In genomic region chr3:196653127-196653795, GRCh38 we compare ENCODE assay signal across 1 cellular context.
TF ChIP-seq lines count a peak whose summit lies in the region.

No MANE protein-coding gene starts in this region.

TF ChIP-seq in H1, 55 proteins besides CTCF, POLR2A, EP300 and RAD21:
- no peak for TF ChIP-seq PHF8 (conservative IDR thresholded peaks at IDR 0.05; ENCODE audit: low read depth, low read length)
- no peak for TF ChIP-seq USF2 (IDR thresholded peaks at IDR 0.05; ENCODE audit: low read length)
- TF ChIP-seq SP1 (IDR thresholded peaks at IDR 0.05; ENCODE audit: low read depth, low read length): no peak
- TF ChIP-seq RFX5 (IDR thresholded peaks at IDR 0.05; ENCODE audit: borderline replicate concordance, low read depth, low read length): no peak
- TF ChIP-seq, protein P1, sequence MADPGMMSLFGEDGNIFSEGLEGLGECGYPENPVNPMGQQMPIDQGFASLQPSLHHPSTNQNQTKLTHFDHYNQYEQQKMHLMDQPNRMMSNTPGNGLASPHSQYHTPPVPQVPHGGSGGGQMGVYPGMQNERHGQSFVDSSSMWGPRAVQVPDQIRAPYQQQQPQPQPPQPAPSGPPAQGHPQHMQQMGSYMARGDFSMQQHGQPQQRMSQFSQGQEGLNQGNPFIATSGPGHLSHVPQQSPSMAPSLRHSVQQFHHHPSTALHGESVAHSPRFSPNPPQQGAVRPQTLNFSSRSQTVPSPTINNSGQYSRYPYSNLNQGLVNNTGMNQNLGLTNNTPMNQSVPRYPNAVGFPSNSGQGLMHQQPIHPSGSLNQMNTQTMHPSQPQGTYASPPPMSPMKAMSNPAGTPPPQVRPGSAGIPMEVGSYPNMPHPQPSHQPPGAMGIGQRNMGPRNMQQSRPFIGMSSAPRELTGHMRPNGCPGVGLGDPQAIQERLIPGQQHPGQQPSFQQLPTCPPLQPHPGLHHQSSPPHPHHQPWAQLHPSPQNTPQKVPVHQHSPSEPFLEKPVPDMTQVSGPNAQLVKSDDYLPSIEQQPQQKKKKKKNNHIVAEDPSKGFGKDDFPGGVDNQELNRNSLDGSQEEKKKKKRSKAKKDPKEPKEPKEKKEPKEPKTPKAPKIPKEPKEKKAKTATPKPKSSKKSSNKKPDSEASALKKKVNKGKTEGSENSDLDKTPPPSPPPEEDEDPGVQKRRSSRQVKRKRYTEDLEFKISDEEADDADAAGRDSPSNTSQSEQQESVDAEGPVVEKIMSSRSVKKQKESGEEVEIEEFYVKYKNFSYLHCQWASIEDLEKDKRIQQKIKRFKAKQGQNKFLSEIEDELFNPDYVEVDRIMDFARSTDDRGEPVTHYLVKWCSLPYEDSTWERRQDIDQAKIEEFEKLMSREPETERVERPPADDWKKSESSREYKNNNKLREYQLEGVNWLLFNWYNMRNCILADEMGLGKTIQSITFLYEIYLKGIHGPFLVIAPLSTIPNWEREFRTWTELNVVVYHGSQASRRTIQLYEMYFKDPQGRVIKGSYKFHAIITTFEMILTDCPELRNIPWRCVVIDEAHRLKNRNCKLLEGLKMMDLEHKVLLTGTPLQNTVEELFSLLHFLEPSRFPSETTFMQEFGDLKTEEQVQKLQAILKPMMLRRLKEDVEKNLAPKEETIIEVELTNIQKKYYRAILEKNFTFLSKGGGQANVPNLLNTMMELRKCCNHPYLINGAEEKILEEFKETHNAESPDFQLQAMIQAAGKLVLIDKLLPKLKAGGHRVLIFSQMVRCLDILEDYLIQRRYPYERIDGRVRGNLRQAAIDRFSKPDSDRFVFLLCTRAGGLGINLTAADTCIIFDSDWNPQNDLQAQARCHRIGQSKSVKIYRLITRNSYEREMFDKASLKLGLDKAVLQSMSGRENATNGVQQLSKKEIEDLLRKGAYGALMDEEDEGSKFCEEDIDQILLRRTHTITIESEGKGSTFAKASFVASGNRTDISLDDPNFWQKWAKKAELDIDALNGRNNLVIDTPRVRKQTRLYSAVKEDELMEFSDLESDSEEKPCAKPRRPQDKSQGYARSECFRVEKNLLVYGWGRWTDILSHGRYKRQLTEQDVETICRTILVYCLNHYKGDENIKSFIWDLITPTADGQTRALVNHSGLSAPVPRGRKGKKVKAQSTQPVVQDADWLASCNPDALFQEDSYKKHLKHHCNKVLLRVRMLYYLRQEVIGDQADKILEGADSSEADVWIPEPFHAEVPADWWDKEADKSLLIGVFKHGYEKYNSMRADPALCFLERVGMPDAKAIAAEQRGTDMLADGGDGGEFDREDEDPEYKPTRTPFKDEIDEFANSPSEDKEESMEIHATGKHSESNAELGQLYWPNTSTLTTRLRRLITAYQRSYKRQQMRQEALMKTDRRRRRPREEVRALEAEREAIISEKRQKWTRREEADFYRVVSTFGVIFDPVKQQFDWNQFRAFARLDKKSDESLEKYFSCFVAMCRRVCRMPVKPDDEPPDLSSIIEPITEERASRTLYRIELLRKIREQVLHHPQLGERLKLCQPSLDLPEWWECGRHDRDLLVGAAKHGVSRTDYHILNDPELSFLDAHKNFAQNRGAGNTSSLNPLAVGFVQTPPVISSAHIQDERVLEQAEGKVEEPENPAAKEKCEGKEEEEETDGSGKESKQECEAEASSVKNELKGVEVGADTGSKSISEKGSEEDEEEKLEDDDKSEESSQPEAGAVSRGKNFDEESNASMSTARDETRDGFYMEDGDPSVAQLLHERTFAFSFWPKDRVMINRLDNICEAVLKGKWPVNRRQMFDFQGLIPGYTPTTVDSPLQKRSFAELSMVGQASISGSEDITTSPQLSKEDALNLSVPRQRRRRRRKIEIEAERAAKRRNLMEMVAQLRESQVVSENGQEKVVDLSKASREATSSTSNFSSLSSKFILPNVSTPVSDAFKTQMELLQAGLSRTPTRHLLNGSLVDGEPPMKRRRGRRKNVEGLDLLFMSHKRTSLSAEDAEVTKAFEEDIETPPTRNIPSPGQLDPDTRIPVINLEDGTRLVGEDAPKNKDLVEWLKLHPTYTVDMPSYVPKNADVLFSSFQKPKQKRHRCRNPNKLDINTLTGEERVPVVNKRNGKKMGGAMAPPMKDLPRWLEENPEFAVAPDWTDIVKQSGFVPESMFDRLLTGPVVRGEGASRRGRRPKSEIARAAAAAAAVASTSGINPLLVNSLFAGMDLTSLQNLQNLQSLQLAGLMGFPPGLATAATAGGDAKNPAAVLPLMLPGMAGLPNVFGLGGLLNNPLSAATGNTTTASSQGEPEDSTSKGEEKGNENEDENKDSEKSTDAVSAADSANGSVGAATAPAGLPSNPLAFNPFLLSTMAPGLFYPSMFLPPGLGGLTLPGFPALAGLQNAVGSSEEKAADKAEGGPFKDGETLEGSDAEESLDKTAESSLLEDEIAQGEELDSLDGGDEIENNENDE (IDR thresholded peaks at IDR 0.05; ENCODE audit: insufficient replicate concordance, low read length): no peak
